In genomic region chr19:18299654-18300053, GRCh38 we compare ENCODE assay signal across 18 cellular contexts.
"Had no signal": no experiment of that assay in that cellular context is flagged by ENCODE, and none has a peak within 500 bp of the region (broad histone marks: within the 10 kb centered on the region; RNA-seq: fewer than 3 reads in every experiment).

No MANE protein-coding gene starts in this region.

- ATAC-seq: heart left ventricle, sciatic nerve had no signal

- DNase-seq: effector CD4-positive, alpha-beta T cell; foreskin melanocyte; heart left ventricle; hippocampal formation; mesendoderm; naive B cell; retina; stimulated activated naive CD4-positive, alpha-beta T cell; stomach; substantia nigra; transverse colon had no signal

- H3K27me3 ChIP-seq: heart left ventricle, stomach, transverse colon had no signal

- H3K36me3 Mint-ChIP-seq: naive B cell had no signal

- H3K27me3 Mint-ChIP-seq: naive B cell had no signal

- H3K9me3 Mint-ChIP-seq: endodermal cell, nephron had no signal

- H3K4me1 ChIP-seq: prostate gland had no signal

- H3K27ac ChIP-seq: parathyroid adenoma, prostate gland had no signal

- H3K9me3 ChIP-seq: heart left ventricle, prostate gland, stomach, thoracic aorta, transverse colon had no signal

- H3K4me3 Mint-ChIP-seq: endodermal cell, nephron had no signal

- H3K4me3 ChIP-seq: coronary artery, heart left ventricle, prostate gland, stomach, thoracic aorta, transverse colon had no signal

- H3K27ac Mint-ChIP-seq: endodermal cell, nephron had no signal

- H3K36me3 ChIP-seq: heart left ventricle, prostate gland, stomach, thoracic aorta, transverse colon had no signal
